25 cellular contexts compared by ENCODE assay signal in the genomic region with DNA sequence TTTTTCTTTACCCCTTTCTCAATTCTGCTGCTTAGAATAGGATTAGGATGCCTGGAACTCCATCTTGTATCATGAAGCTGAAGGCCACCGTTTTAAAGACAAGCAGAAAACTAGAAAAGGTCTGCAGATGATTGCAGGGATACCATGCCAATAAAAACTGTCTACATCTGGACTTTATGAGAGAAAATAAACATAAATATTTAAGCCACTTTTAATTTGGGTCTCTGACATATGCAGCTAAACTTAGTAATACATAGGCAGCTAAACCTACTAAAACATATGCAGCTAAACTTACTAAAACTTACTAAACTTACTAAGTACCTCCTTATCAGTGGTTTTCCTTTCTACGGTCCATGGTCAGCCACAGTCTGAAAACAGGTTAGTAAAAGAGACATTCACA.
"Had no signal": no experiment of that assay in that cellular context is flagged by ENCODE, and none has a peak within 500 bp of the region (broad histone marks: within the 10 kb centered on the region; RNA-seq: fewer than 3 reads in every experiment).

No MANE protein-coding gene starts in this region.

- H3K36me3 ChIP-seq: brain microvascular endothelial cell had no signal

- H3K27me3 ChIP-seq: brain microvascular endothelial cell had no signal

- H3K9ac ChIP-seq: SK-N-SH had no signal

- H3K27ac ChIP-seq: brain microvascular endothelial cell, VCaP had no signal

- DNase-seq: activated CD4-positive, alpha-beta memory T cell treated with anti-CD3 and anti-CD28 coated beads, Interleukin-2, amount 10 ng/mL, durations not matched to agents 7 days and 5 days; activated CD4-positive, alpha-beta T cell treated with anti-CD3 and anti-CD28 coated beads, Interleukin-2, amount 10 ng/mL, durations not matched to agents 7 days and 5 days; activated CD4-positive, CD25-positive, alpha-beta regulatory T cell; activated gamma-delta T cell; activated naive CD4-positive, alpha-beta T cell treated with anti-CD3 and anti-CD28 coated beads for 36 hours; activated T-cell treated with anti-CD3 and anti-CD28 coated beads for 4 hours; activated T-cell treated with anti-CD3 and anti-CD28 coated beads, Interleukin-2, amount 50 U/mL, for 48 hours; brain microvascular endothelial cell; cerebellar nuclear complex; NCI-H1092; NCI-H1417; NCI-H1930; NCI-H2171; NCI-H2227 treated with DMSO at 0.1 percent for 48 hours; NCI-H446 treated with DMSO at 0.1 percent for 48 hours; NCI-H526; NCI-H774; NK-92 treated with Interleukin-12 subunit alpha and Interleukin-12 subunit beta, amount 100 ng/mL, for 24 hours; RPMI8226; SK-N-SH; T-helper 1 cell had no signal

- ATAC-seq: activated T-helper 17 cell treated with anti-CD3 and anti-CD28 coated beads, Interleukin-2, amount 50 U/mL, for 72 hours; Panc1; Right ventricle myocardium inferior had no signal

- H3K9me3 ChIP-seq: SK-N-SH had no signal

- H3K4me2 ChIP-seq: SK-N-SH had no signal
